ENCODE assay signal across 11 cellular contexts in the genomic region with DNA sequence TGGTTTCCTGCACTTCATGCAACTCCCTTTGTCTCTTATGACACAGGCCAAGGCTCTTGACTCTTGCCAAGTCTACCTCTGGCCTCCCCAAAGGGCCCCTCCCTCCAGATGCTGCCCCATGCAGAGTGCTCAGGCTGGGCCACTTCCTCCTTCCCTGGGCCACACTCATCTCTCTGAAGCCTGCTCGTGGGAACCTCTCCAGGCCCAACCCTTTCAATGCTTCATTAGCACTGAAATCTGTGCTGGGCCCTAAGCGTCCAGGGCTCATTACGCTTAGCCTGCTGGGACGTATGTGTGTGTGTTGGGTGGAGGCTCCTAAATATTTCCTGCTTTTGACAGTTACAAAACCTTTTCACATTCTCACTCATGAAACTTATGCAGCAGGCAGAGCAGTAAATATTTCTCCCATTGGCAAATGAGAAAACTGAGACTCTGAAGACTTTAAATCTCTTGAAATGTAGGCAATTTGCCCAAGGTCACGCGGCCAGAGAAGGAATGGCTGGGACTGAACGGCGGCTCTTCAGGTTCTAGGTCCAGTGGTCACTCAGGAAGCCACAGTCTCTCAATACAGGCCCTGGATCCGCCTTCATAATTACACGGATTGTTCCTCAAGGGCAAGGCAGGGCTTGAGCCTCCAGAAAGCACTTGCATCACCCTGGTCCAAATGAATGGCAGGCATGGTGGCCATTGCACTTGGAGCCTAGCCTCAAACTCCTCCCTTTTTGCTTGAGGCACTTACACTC.
DNase-seq lines count a peak whose midpoint lies in the region; ATAC-seq and TF ChIP-seq lines count a peak whose summit lies in the region.
"Had no signal": no experiment of that assay in that cellular context is flagged by ENCODE, and none has a peak within 500 bp of the region (broad histone marks: within the 10 kb centered on the region; RNA-seq: fewer than 3 reads in every experiment).

No MANE protein-coding gene starts in this region.

- no peak for TF ChIP-seq CTCF in colonic mucosa (IDR thresholded peaks at IDR 0.05)

- no peaks in the 10 kb centered on the region for H3K27me3 ChIP-seq in colonic mucosa

- intact Hi-C loops in Right ventricle myocardium superior (cut with DNase I), result no loop called here
- intact Hi-C loops in cardiac septum (cut with DNase I), result no loop called here
- intact Hi-C loops in colonic mucosa (cut with DNase I), result no loop called here

- H3K9me3 ChIP-seq in colonic mucosa, result no peaks in the 10 kb centered on the region

- no peaks in the 10 kb centered on the region for H3K4me1 ChIP-seq in colonic mucosa

- H3K4me3 ChIP-seq in colonic mucosa, result no peak overlapping the region

- no peak overlapping the region for H3K9ac ChIP-seq in colonic mucosa (ENCODE audit: low read depth in 2 of 2, low read length in 2 of 2)

- no peaks in the 10 kb centered on the region for H3K36me3 ChIP-seq in colonic mucosa

- peak; percentile 74 for ATAC-seq in Right ventricle myocardium superior (ENCODE audit: poor library complexity)
- ATAC-seq in GM19351 (IDR thresholded peaks at IDR 0.05; ENCODE audit: unreplicated experiment), result no peak
- no peak for ATAC-seq in HG02884 (IDR thresholded peaks at IDR 0.05; ENCODE audit: unreplicated experiment)
- no peak for ATAC-seq in GM21786 (IDR thresholded peaks at IDR 0.05; ENCODE audit: unreplicated experiment)

- no peak overlapping the region for H3K27ac ChIP-seq in colonic mucosa

- DNase-seq in Right ventricle myocardium superior, result peak; percentile 50
- no peak for DNase-seq in cardiac septum (ENCODE audit: low spot score)
- peak; percentile 68 for DNase-seq in colonic mucosa
- DNase-seq in mucosa of gallbladder (ENCODE audit: low spot score), result peak; percentile 51
- no peak for DNase-seq in effector CD8-positive, alpha-beta T cell (lab: John Stamatoyannopoulos, UW)
- DNase-seq: DMS53, hippocampal formation, T-helper 9 cell had no signal

Comparison
In these comparisons a context has a peak if more than half of its experiments do, and no peak if none do; other contexts are left out.
1. DNase-seq: peak in Right ventricle myocardium superior (single experiment), colonic mucosa (single experiment) and mucosa of gallbladder (single experiment); none in cardiac septum (single experiment) and effector CD8-positive, alpha-beta T cell (single experiment).